In genomic region chr2:164871404-164871803, GRCh38 we compare ENCODE assay signal across 22 cellular contexts. TPM values are rescaled to one million over a fixed set of nuclear protein-coding genes. Genes with fewer than 3 reads are reported as not detected.
DNase-seq lines count a peak whose midpoint lies in the region; ATAC-seq, FAIRE-seq and TF ChIP-seq lines count a peak whose summit lies in the region.
"Had no signal": no experiment of that assay in that cellular context is flagged by ENCODE, and none has a peak within 500 bp of the region (broad histone marks: within the 10 kb centered on the region; RNA-seq: fewer than 3 reads in every experiment).

No MANE protein-coding gene starts in this region.

- intact Hi-C loops in right lobe of liver (cut with DNase I) = no loop called here
- intact Hi-C loops in HepG2 (cut with micrococcal nuclease; ENCODE audit: unreplicated experiment) = no loop called here
- intact Hi-C loops in body of pancreas (cut with DNase I) = no loop called here

- H3K27ac ChIP-seq in right lobe of liver = peak overlapping the region in 2 of 3 donors; percentile 13 to 21
- no peak overlapping the region for H3K27ac ChIP-seq in HepG2 (ENCODE audit: extremely low read length, insufficient read depth, low read length)
- no peak overlapping the region for H3K27ac ChIP-seq in body of pancreas
- H3K27ac ChIP-seq: BLaER1 treated with 17β-estradiol and CSF1 and Interleukin-3, amounts not matched to agents 10 nM and 100 nM; C4-2B had no signal

- BruUV-seq in HepG2 (replicated peaks; lab: Mats Ljungman, UMichigan) = no TSS peak

- no peak for TF ChIP-seq RAD21 in HepG2 (CRISPR knock-in tag; IDR thresholded peaks at IDR 0.05)

- POLR2A ChIA-PET in HepG2 (lab: Yijun Ruan, JAX) = no interaction called here

- CTCF ChIA-PET in HepG2 (lab: Yijun Ruan, JAX; ENCODE audit: low intra/inter-chr PET ratio, low total read pairs) = no interaction called here

- no peaks in the 10 kb centered on the region for H3K79me2 ChIP-seq in HepG2 (ENCODE audit: insufficient read depth, low read length)

- ATAC-seq in right lobe of liver (peak; percentile 8 to 38 (median 34)), HepG2 (no peak), left lobe of liver (peak; percentile 47), body of pancreas (no peak)
- ATAC-seq: CD8-positive, alpha-beta T cell had no signal

- no peak for FAIRE-seq in HepG2 (lab: Jason Lieb, UNC)
- FAIRE-seq: A204.1, D721Med, G401.6, GM12891, GM19239 had no signal

- no peak overlapping the region for H3K4me3 ChIP-seq in right lobe of liver
- no peak overlapping the region for H3K4me3 ChIP-seq in HepG2 (replicated peaks in 1 of 3; ENCODE audit: insufficient read depth in 1 of 3, low read depth in 2 of 3, low read length in 3 of 3)
- H3K4me3 ChIP-seq in body of pancreas = no peak overlapping the region
- no peak overlapping the region for H3K4me3 ChIP-seq in BE2C (ENCODE audit: low read depth, low read length)
- H3K4me3 ChIP-seq: BLaER1 treated with 17β-estradiol and CSF1 and Interleukin-3, amounts not matched to agents 10 nM and 100 nM had no signal

- H3K27me3 ChIP-seq in right lobe of liver = no peaks in the 10 kb centered on the region
- no peaks in the 10 kb centered on the region for H3K27me3 ChIP-seq in HepG2 (ENCODE audit: control insufficient read depth in 1 of 2, insufficient read depth in 2 of 2, low read length in 2 of 2)
- H3K27me3 ChIP-seq in body of pancreas = no peaks in the 10 kb centered on the region
- no peaks in the 10 kb centered on the region for H3K27me3 ChIP-seq in BE2C
- H3K27me3 ChIP-seq: BLaER1 treated with 17β-estradiol and CSF1 and Interleukin-3, amounts not matched to agents 10 nM and 100 nM had no signal

- H3K4me2 ChIP-seq in HepG2 (ENCODE audit: low read depth, low read length) = no peak overlapping the region
- H3K4me2 ChIP-seq: BLaER1 treated with 17β-estradiol and CSF1 and Interleukin-3, amounts not matched to agents 10 nM and 100 nM had no signal

- TF ChIP-seq EP300 in HepG2 (IDR thresholded peaks at IDR 0.05; ENCODE audit: low read depth in 2 of 2, low read length in 2 of 2) (no peak), HepG2 (CRISPR knock-in tag; IDR thresholded peaks at IDR 0.05; ENCODE audit: borderline replicate concordance) (no peak)

- no peaks in the 10 kb centered on the region for H4K20me1 ChIP-seq in HepG2 (ENCODE audit: insufficient read depth, low read length)
- H4K20me1 ChIP-seq: BLaER1 treated with 17β-estradiol and CSF1 and Interleukin-3, amounts not matched to agents 10 nM and 100 nM had no signal

- DNase-seq in right lobe of liver (no peak), HepG2 (ENCODE audit: low spot score) (no peak), left lobe of liver (ENCODE audit: low spot score) (no peak), renal cortical epithelial cell (ENCODE audit: low read depth) (peak; percentile 84), body of pancreas (no peak), NCI-H1694 (lab: John Stamatoyannopoulos, UW) (no peak), BE2C (no peak)
- DNase-seq: 8988T; ACHN; Caco-2; Calu3; CD4-positive, alpha-beta T cell; CD8-positive, alpha-beta T cell; DMS79 treated with DMSO at 0.1 percent for 48 hours; GF-D8 had no signal

- H3K36me3 ChIP-seq in right lobe of liver = no peaks in the 10 kb centered on the region
- no peaks in the 10 kb centered on the region for H3K36me3 ChIP-seq in HepG2 (replicated peaks in 1 of 2; ENCODE audit: control insufficient read depth in 1 of 2, insufficient read depth in 2 of 2, low read length in 2 of 2)
- no peaks in the 10 kb centered on the region for H3K36me3 ChIP-seq in body of pancreas (replicated peaks in 1 of 2; ENCODE audit: insufficient read depth in 1 of 2, low read depth in 2 of 2)
- no peaks in the 10 kb centered on the region for H3K36me3 ChIP-seq in BE2C
- H3K36me3 ChIP-seq: BLaER1 treated with 17β-estradiol and CSF1 and Interleukin-3, amounts not matched to agents 10 nM and 100 nM had no signal

- peak in 2 of 4 donors; percentile 9 to 12 for TF ChIP-seq CTCF in right lobe of liver (IDR thresholded peaks at IDR 0.05)
- no peak for TF ChIP-seq CTCF in HepG2 (CRISPR knock-in tag; IDR thresholded peaks at IDR 0.05)
- TF ChIP-seq CTCF in body of pancreas (IDR thresholded peaks at IDR 0.05) = no peak
- no peak for TF ChIP-seq CTCF in BE2C (IDR thresholded peaks at IDR 0.05; ENCODE audit: low read depth, low read length)

- TF ChIP-seq POLR2A in right lobe of liver (IDR thresholded peaks at IDR 0.05) = no peak
- no peak for TF ChIP-seq POLR2A in HepG2 (IDR thresholded peaks at IDR 0.05; ENCODE audit: insufficient read depth in 1 of 2, low read depth in 2 of 2, low read length in 2 of 2)
- TF ChIP-seq POLR2A in body of pancreas (IDR thresholded peaks at IDR 0.05) = no peak

- H3K4me1 ChIP-seq in right lobe of liver (peaks cover 0 to 67% (median 14%) of the 10 kb centered on the region in 4 donors), HepG2 (ENCODE audit: insufficient read depth, low read length) (peaks cover 54% of the 10 kb centered on the region), body of pancreas (peaks cover 3% of the 10 kb centered on the region), BE2C (no peaks in the 10 kb centered on the region)
- H3K4me1 ChIP-seq: Caco-2 had no signal

- H2AFZ ChIP-seq in HepG2 (ENCODE audit: low read length) = no peak overlapping the region

- H3K9me3 ChIP-seq in right lobe of liver (no peaks in the 10 kb centered on the region), HepG2 (ENCODE audit: low read length) (no peaks in the 10 kb centered on the region), body of pancreas (no peaks in the 10 kb centered on the region), BE2C (no peaks in the 10 kb centered on the region)
- H3K9me3 ChIP-seq: BLaER1 treated with 17β-estradiol and CSF1 and Interleukin-3, amounts not matched to agents 10 nM and 100 nM; Caco-2 had no signal

- in situ Hi-C loops in HepG2 (cut with HindIII; ENCODE audit: extremely low pct_ligation_motif_present, low pct_unique_long_range_greater_than_20kb) = no loop called here

- WGBS in right lobe of liver (ENCODE audit: insufficient coverage, low coverage, low lambda C conversion rate, missing lambda C conversion rate) = 59% methylated on average over 2 of the region's 2 CpGs
- WGBS in HepG2 (ENCODE audit: low lambda C conversion rate) = 98% methylated on average over 2 of the region's 2 CpGs
- 65 to 82% methylated on average over 2 of the region's 2 CpGs for WGBS in body of pancreas, 2 donors

- no peak overlapping the region for H3K9ac ChIP-seq in HepG2 (ENCODE audit: insufficient read depth, low read depth, low read length)
- H3K9ac ChIP-seq: BLaER1 treated with 17β-estradiol and CSF1 and Interleukin-3, amounts not matched to agents 10 nM and 100 nM had no signal

TF ChIP-seq in HepG2, 621 proteins besides CTCF, POLR2A, EP300 and RAD21 (continues in another document):
- no peak for TF ChIP-seq PHF8 (CRISPR knock-in tag; IDR thresholded peaks at IDR 0.05)
- TF ChIP-seq DZIP1 (CRISPR knock-in tag; IDR thresholded peaks at IDR 0.05) = no peak
- TF ChIP-seq ZNF253 (CRISPR knock-in tag; IDR thresholded peaks at IDR 0.05; ENCODE audit: borderline replicate concordance) = no peak

RNA-seq across cellular contexts. Expression of gene COBLL1, which starts 29.8 kb away (rescaled TPM):
- 100 to 1,000 TPM in 1 of 6 experiments, 10 to 100 TPM in 5; 38.1 to 133 (median 67.6) TPM for total RNA-seq in right lobe of liver
- 85.4 and 86.8 TPM in 2 replicates for total RNA-seq in HepG2 (2016; rRNA removed; fragmentation: Illumina TruSeq; extraction: Trizol)
- 35.1 and 42.3 TPM in 2 replicates for total RNA-seq in HepG2 (2016; cell fraction: cytosol; rRNA removed; fragmentation: Illumina TruSeq; extraction: Trizol; ENCODE audit: low read depth)
- 73.7 and 77.7 TPM in 2 replicates for total RNA-seq in HepG2 (2016; cell fraction: insoluble cytoplasmic fraction; rRNA removed; fragmentation: Illumina TruSeq; extraction: Trizol)
- total RNA-seq in HepG2 (2016; cell fraction: membrane; rRNA removed; fragmentation: Illumina TruSeq; extraction: Trizol) = 71.4 and 76.7 TPM in 2 replicates
- 248 and 259 TPM in 2 replicates for total RNA-seq in HepG2 (2016; cell fraction: nucleus; rRNA removed; fragmentation: Illumina TruSeq; extraction: Trizol)
- polyA plus RNA-seq in HepG2 (2011; rRNA removed) = 24.8 and 32.6 TPM in 2 replicates
- 19.5 and 26.5 TPM in 2 replicates for polyA plus RNA-seq in HepG2 (2011; cell fraction: cytosol; rRNA removed)
- 33.4 and 41.2 TPM in 2 replicates for polyA plus RNA-seq in HepG2 (2011; cell fraction: nucleus; rRNA removed)
- polyA plus RNA-seq in HepG2 (2012) = 31.4 and 38.1 TPM in 2 replicates
- polyA plus RNA-seq in HepG2 (2016; cell fraction: cytosol; fragmentation: Illumina TruSeq; extraction: Trizol; ENCODE audit: low read depth) = 6.4 and 6.8 TPM in 2 replicates
- 88.1 and 93.4 TPM in 2 replicates for polyA plus RNA-seq in HepG2 (2016; cell fraction: insoluble cytoplasmic fraction; fragmentation: Illumina TruSeq; extraction: Trizol; ENCODE audit: low read depth)
- 23.7 and 27.6 TPM in 2 replicates for polyA plus RNA-seq in HepG2 (2016; cell fraction: membrane; fragmentation: Illumina TruSeq; extraction: Trizol; ENCODE audit: low read depth)
- 92.3 and 103 TPM in 2 replicates for polyA plus RNA-seq in HepG2 (2016; cell fraction: nucleus; fragmentation: Illumina TruSeq; extraction: Trizol; ENCODE audit: insufficient read depth, low read depth)
- 16.0 and 59.5 TPM in 2 replicates for polyA minus RNA-seq in HepG2 (2011; rRNA and poly(A)+ RNA removed; ENCODE audit: low replicate concordance)
- 45.9 and 59.2 TPM in 2 replicates for polyA minus RNA-seq in HepG2 (2011; cell fraction: cytosol; rRNA and poly(A)+ RNA removed)
- 337 and 403 TPM in 2 replicates for polyA minus RNA-seq in HepG2 (2011; cell fraction: nucleus; rRNA and poly(A)+ RNA removed)
- total RNA-seq in left lobe of liver = 75.0 TPM
- 11.6 and 117 TPM in 2 replicates for total RNA-seq in renal cortical epithelial cell
- total RNA-seq in body of pancreas = 100 to 1,000 TPM; 104 to 140 TPM
- polyA plus RNA-seq in BE2C (2012; ENCODE audit: insufficient read depth, insufficient read length, low read depth) = 0.80 TPM

Comparison
In these comparisons a context has a peak if more than half of its experiments do, and no peak if none do; other contexts are left out.
1. ATAC-seq: peak in right lobe of liver (4 of 4) and left lobe of liver (single experiment); none in HepG2 (single experiment) and body of pancreas (single experiment).
2. H3K27ac ChIP-seq: peak in right lobe of liver (2 of 3); none in HepG2 (single experiment) and body of pancreas (0 of 4).